In genomic region chr14:44914849-44915248, GRCh38 we compare ENCODE assay signal across 14 cellular contexts. TPM values are rescaled to one million over a fixed set of nuclear protein-coding genes. Genes with fewer than 3 reads are reported as not detected.
DNase-seq lines count a peak whose midpoint lies in the region; ATAC-seq and TF ChIP-seq lines count a peak whose summit lies in the region.
"Had no signal": no experiment of that assay in that cellular context is flagged by ENCODE, and none has a peak within 500 bp of the region (broad histone marks: within the 10 kb centered on the region; RNA-seq: fewer than 3 reads in every experiment).

No MANE protein-coding gene starts in this region.

- intact Hi-C loops in Right ventricle myocardium superior (cut with DNase I) = loop anchor here (10.0 kb wide), 1 partner anchor 350 kb away; no protein-coding TSS in a partner anchor
- intact Hi-C loops in cardiac septum (cut with DNase I) = loop anchor here (5.0 kb wide), 2 partner anchors 217 to 352 kb away; partner anchors contain the start of gene FKBP3
- intact Hi-C loops in left ventricle myocardium inferior (cut with micrococcal nuclease) = no loop called here

- no peaks in the 10 kb centered on the region for H3K36me3 ChIP-seq in left ventricle myocardium inferior

- no peaks in the 10 kb centered on the region for H3K27me3 ChIP-seq in left ventricle myocardium inferior (ENCODE audit: low read depth)

- ATAC-seq in Right ventricle myocardium superior (ENCODE audit: poor library complexity) = peak; percentile 32
- no peak for ATAC-seq in HG03139 (IDR thresholded peaks at IDR 0.05; ENCODE audit: unreplicated experiment)

- TF ChIP-seq CTCF in left ventricle myocardium inferior (IDR thresholded peaks at IDR 0.05; ENCODE audit: borderline replicate concordance) (no peak), endothelial cell (IDR thresholded peaks at IDR 0.05; ENCODE audit: unreplicated experiment) (no peak)

- no peak overlapping the region for H3K27ac Mint-ChIP-seq in T-helper 2 cell treated with Interferon-gamma antibody and Interleukin-4, amounts not matched to agents 5 μg/mL and 100 μg/mL, for 36 hours
- H3K27ac Mint-ChIP-seq in endothelial cell (ENCODE audit: unreplicated experiment) = no peak overlapping the region
- H3K27ac Mint-ChIP-seq: memory B cell had no signal

- H3K4me3 Mint-ChIP-seq in T-helper 2 cell treated with Interferon-gamma antibody and Interleukin-4, amounts not matched to agents 5 μg/mL and 100 μg/mL, for 36 hours = no peak overlapping the region
- H3K4me3 Mint-ChIP-seq in endothelial cell (ENCODE audit: unreplicated experiment) = no peak overlapping the region
- H3K4me3 Mint-ChIP-seq: memory B cell had no signal

- H3K27ac ChIP-seq in left ventricle myocardium inferior (replicated peaks) = no peak overlapping the region

- peaks cover 28% of the 10 kb centered on the region for H3K27me3 Mint-ChIP-seq in T-helper 2 cell treated with Interferon-gamma antibody and Interleukin-4, amounts not matched to agents 5 μg/mL and 100 μg/mL, for 36 hours (ENCODE audit: low read depth)
- H3K27me3 Mint-ChIP-seq in endothelial cell (ENCODE audit: unreplicated experiment) = no peaks in the 10 kb centered on the region

- H3K4me1 ChIP-seq in left ventricle myocardium inferior = peaks cover 15% of the 10 kb centered on the region

- no peaks in the 10 kb centered on the region for H3K4me1 Mint-ChIP-seq in T-helper 2 cell treated with Interferon-gamma antibody and Interleukin-4, amounts not matched to agents 5 μg/mL and 100 μg/mL, for 36 hours (ENCODE audit: low read depth)
- H3K4me1 Mint-ChIP-seq in endothelial cell (ENCODE audit: unreplicated experiment) = no peaks in the 10 kb centered on the region
- H3K4me1 Mint-ChIP-seq: memory B cell had no signal

- H3K4me3 ChIP-seq in left ventricle myocardium inferior = peak overlapping the region; percentile 13

- DNase-seq in Right ventricle myocardium superior = no peak
- DNase-seq in cardiac septum (ENCODE audit: low spot score) = no peak
- peak; percentile 15 for DNase-seq in astrocyte of the hippocampus (ENCODE audit: low read depth, low spot score)
- DNase-seq in left ventricle myocardium inferior = no peak
- no peak for DNase-seq in GM19238 (ENCODE audit: insufficient read length, low spot score)
- no peak for DNase-seq in T-helper 2 cell treated with Interferon-gamma antibody and Interleukin-4, amounts not matched to agents 5 μg/mL and 100 μg/mL, for 36 hours (ENCODE audit: low spot score)
- DNase-seq in endothelial cell (ENCODE audit: low spot score) = no peak
- DNase-seq: activated T-cell treated with anti-CD3 and anti-CD28 coated beads, Interleukin-2, amount 50 U/mL, for 48 hours; amygdala; effector memory CD4-positive, alpha-beta T cell; stimulated activated CD4-positive, alpha-beta T cell treated with anti-CD3 and anti-CD28 coated beads, Interleukin-15, amount 100 ng/mL, for 24 hours; stimulated activated CD8-positive, alpha-beta memory T cell treated with anti-CD3 and anti-CD28 coated beads, Interleukin-4, amount 100 ng/mL, for 48 hours had no signal

- peaks cover 5% of the 10 kb centered on the region for H3K9me3 ChIP-seq in left ventricle myocardium inferior (replicated peaks)

- H3K9me3 Mint-ChIP-seq in T-helper 2 cell treated with Interferon-gamma antibody and Interleukin-4, amounts not matched to agents 5 μg/mL and 100 μg/mL, for 36 hours = peaks cover 6% of the 10 kb centered on the region
- peaks cover 4% of the 10 kb centered on the region for H3K9me3 Mint-ChIP-seq in endothelial cell (ENCODE audit: unreplicated experiment)
- H3K9me3 Mint-ChIP-seq: memory B cell had no signal

- peaks cover 2% of the 10 kb centered on the region for H3K36me3 Mint-ChIP-seq in T-helper 2 cell treated with Interferon-gamma antibody and Interleukin-4, amounts not matched to agents 5 μg/mL and 100 μg/mL, for 36 hours (ENCODE audit: low read depth)
- H3K36me3 Mint-ChIP-seq in endothelial cell (ENCODE audit: low read depth, unreplicated experiment) = peaks cover 4% of the 10 kb centered on the region
- H3K36me3 Mint-ChIP-seq: memory B cell had no signal

RNA-seq across cellular contexts. Expression of gene KLHL28, which starts 46.9 kb away (rescaled TPM):
- total RNA-seq in Right ventricle myocardium superior (12.2 TPM), cardiac septum (11.2 TPM), left ventricle myocardium inferior (10.0 TPM), endothelial cell (ENCODE audit: unreplicated experiment) (14.3 TPM)

RNA-seq across cellular contexts. Expression of gene TOGARAM1, which starts 47.1 kb away (rescaled TPM):
- total RNA-seq in Right ventricle myocardium superior (20.0 TPM), cardiac septum (16.3 TPM), left ventricle myocardium inferior (21.6 TPM), endothelial cell (ENCODE audit: unreplicated experiment) (17.1 TPM)
